ENCODE assay signal across 25 cellular contexts in the genomic region with DNA sequence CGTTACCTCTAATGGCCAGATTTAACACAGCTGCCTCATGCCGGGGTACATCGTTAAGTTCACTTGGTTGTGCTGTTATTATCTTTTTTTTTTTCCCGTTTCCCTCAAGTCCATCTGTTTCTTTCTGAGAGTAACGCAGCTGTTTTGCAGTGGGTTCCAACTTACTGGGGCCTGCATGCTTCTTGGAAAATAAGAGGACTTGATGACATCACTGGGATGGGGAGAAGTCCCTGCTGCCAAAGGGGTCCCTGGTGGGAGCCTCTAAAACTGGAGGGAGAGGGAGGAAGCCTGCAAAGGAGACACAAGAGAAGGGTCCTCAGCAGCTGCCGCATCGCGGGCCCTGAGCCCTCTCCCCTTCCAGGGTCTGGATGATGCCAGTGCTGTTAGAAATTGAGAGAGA.
A peak's percentile ranks its signal among the peaks of the same experiment; 100 is the strongest.
DNase-seq lines count a peak whose midpoint lies in the region; ATAC-seq and TF ChIP-seq lines count a peak whose summit lies in the region.
"Had no signal": no experiment of that assay in that cellular context is flagged by ENCODE, and none has a peak within 500 bp of the region (broad histone marks: within the 10 kb centered on the region; RNA-seq: fewer than 3 reads in every experiment).

No MANE protein-coding gene starts in this region.

- TF ChIP-seq CTCF in brain (conservative IDR thresholded peaks at IDR 0.05) (no peak), testis (IDR thresholded peaks at IDR 0.05) (no peak)

- no peaks in the 10 kb centered on the region for H3K36me3 ChIP-seq in testis (ENCODE audit: low read depth, missing control alignments)
- H3K36me3 ChIP-seq: transverse colon had no signal

- no peaks in the 10 kb centered on the region for H3K27me3 Mint-ChIP-seq in brain
- H3K27me3 Mint-ChIP-seq: activated CD4-positive, alpha-beta T cell treated with anti-CD3 and anti-CD28 coated beads, Interleukin-2, amount 10 ng/mL, durations not matched to agents 24 days and 14 days; activated CD8-positive, alpha-beta memory T cell treated with anti-CD3 and anti-CD28 coated beads, Interleukin-2, amount 10 ng/mL, durations not matched to agents 7 days and 5 days; CD4-positive, alpha-beta memory T cell; central memory CD8-positive, alpha-beta T cell; IgD-negative memory B cell; naive B cell; stimulated activated naive CD8-positive, alpha-beta T cell treated with anti-CD3 and anti-CD28 coated beads, Interleukin-15, Interleukin-2, amounts not matched to agents 100 ng/mL and 50 ng/mL, for 24 hours had no signal

- H3K4me1 ChIP-seq in right cardiac atrium (ENCODE audit: control insufficient read depth, insufficient read depth, low read length) (peaks cover 2% of the 10 kb centered on the region), testis (peaks cover 13% of the 10 kb centered on the region)
- H3K4me1 ChIP-seq: transverse colon had no signal

- H3K27ac ChIP-seq in right cardiac atrium (ENCODE audit: low read length), result peak overlapping the region; percentile 32
- peak overlapping the region; percentile 2 to 65 for H3K27ac ChIP-seq in testis
- H3K27ac ChIP-seq: 22Rv1, GM23248, transverse colon had no signal

- DNase-seq in NCI-H146 (lab: John Stamatoyannopoulos, UW), result peak; percentile 41
- no peak for DNase-seq in NCI-H146 treated with DMSO at 0.1 percent for 48 hours (lab: John Stamatoyannopoulos, UW; ENCODE audit: unreplicated experiment)
- peak in 1 of 3 donors; percentile 56 for DNase-seq in right cardiac atrium
- DNase-seq in testis, result no peak
- no peak for DNase-seq in dermis blood vessel endothelial cell
- DNase-seq: activated CD4-positive, alpha-beta T cell treated with anti-CD3 and anti-CD28 coated beads, Interleukin-2, amount 10 ng/mL, durations not matched to agents 24 days and 14 days; activated CD8-positive, alpha-beta memory T cell treated with anti-CD3 and anti-CD28 coated beads, Interleukin-2, amount 10 ng/mL, durations not matched to agents 7 days and 5 days; activated naive CD4-positive, alpha-beta T cell treated with anti-CD3 and anti-CD28 coated beads, Interleukin-2, amount 50 U/mL, for 16 hours; anterior cingulate cortex; CD4-positive, alpha-beta memory T cell; dorsolateral prefrontal cortex; GM23248; head of caudate nucleus; kidney glomerular epithelial cell; naive B cell; NCI-H1105 treated with DMSO at 0.1 percent for 48 hours; T-helper 2 cell; transverse colon had no signal

- ATAC-seq in right cardiac atrium (peak; percentile 2 to 17), HG02973 (IDR thresholded peaks at IDR 0.05; ENCODE audit: unreplicated experiment) (no peak), HG03432 (IDR thresholded peaks at IDR 0.05; ENCODE audit: unreplicated experiment) (no peak)
- ATAC-seq: activated CD8-positive, alpha-beta memory T cell treated with anti-CD3 and anti-CD28 coated beads, Interleukin-2, amount 10 ng/mL, durations not matched to agents 7 days and 5 days had no signal

- H3K27ac Mint-ChIP-seq in brain, result peak overlapping the region; percentile 18 to 93 (median 83)
- H3K27ac Mint-ChIP-seq: activated CD4-positive, alpha-beta T cell treated with anti-CD3 and anti-CD28 coated beads, Interleukin-2, amount 10 ng/mL, durations not matched to agents 24 days and 14 days; activated CD8-positive, alpha-beta memory T cell treated with anti-CD3 and anti-CD28 coated beads, Interleukin-2, amount 10 ng/mL, durations not matched to agents 7 days and 5 days; IgD-negative memory B cell; stimulated activated naive CD8-positive, alpha-beta T cell treated with anti-CD3 and anti-CD28 coated beads, Interleukin-15, Interleukin-2, amounts not matched to agents 100 ng/mL and 50 ng/mL, for 24 hours had no signal

- peaks cover 18% of the 10 kb centered on the region for H3K36me3 Mint-ChIP-seq in brain
- H3K36me3 Mint-ChIP-seq: activated CD8-positive, alpha-beta memory T cell treated with anti-CD3 and anti-CD28 coated beads, Interleukin-2, amount 10 ng/mL, durations not matched to agents 7 days and 5 days had no signal

- no peaks in the 10 kb centered on the region for H3K27me3 ChIP-seq in right cardiac atrium (ENCODE audit: control insufficient read depth, insufficient read depth)
- H3K27me3 ChIP-seq in testis, result no peaks in the 10 kb centered on the region
- H3K27me3 ChIP-seq: dorsolateral prefrontal cortex, transverse colon had no signal

- 64% methylated on average over 8 of the region's 8 CpGs for WGBS in right cardiac atrium
- 57 to 66% methylated on average over 8 of the region's 8 CpGs for WGBS in testis, 2 donors

- intact Hi-C loops in right cardiac atrium (cut with DNase I), result loop anchor here in 3 of 4 donors (10.0 kb wide), 2 partner anchors 45 to 265 kb away; partner anchors contain the start of gene PITPNC1 (in 2 of the 3)
- intact Hi-C loops in testis (cut with DNase I; ENCODE audit: low total_unique reads), result no loop called here

- H3K9me3 ChIP-seq in right cardiac atrium (ENCODE audit: control insufficient read depth, low read length) (no peaks in the 10 kb centered on the region), testis (no peaks in the 10 kb centered on the region)
- H3K9me3 ChIP-seq: transverse colon had no signal

- no peak overlapping the region for H3K4me3 Mint-ChIP-seq in brain
- H3K4me3 Mint-ChIP-seq: activated CD4-positive, alpha-beta T cell treated with anti-CD3 and anti-CD28 coated beads, Interleukin-2, amount 10 ng/mL, durations not matched to agents 24 days and 14 days; activated CD8-positive, alpha-beta memory T cell treated with anti-CD3 and anti-CD28 coated beads, Interleukin-2, amount 10 ng/mL, durations not matched to agents 7 days and 5 days; CD4-positive, alpha-beta memory T cell; central memory CD8-positive, alpha-beta T cell; IgD-negative memory B cell; naive B cell; stimulated activated naive CD8-positive, alpha-beta T cell treated with anti-CD3 and anti-CD28 coated beads, Interleukin-15, Interleukin-2, amounts not matched to agents 100 ng/mL and 50 ng/mL, for 24 hours had no signal

- no peak overlapping the region for H3K4me3 ChIP-seq in right cardiac atrium (ENCODE audit: low read length)
- H3K4me3 ChIP-seq in testis, result no peak overlapping the region
- H3K4me3 ChIP-seq: dorsolateral prefrontal cortex, GM23248, transverse colon had no signal

- H3K9me3 Mint-ChIP-seq in brain, result no peaks in the 10 kb centered on the region
- H3K9me3 Mint-ChIP-seq: activated CD4-positive, alpha-beta T cell treated with anti-CD3 and anti-CD28 coated beads, Interleukin-2, amount 10 ng/mL, durations not matched to agents 24 days and 14 days; CD4-positive, alpha-beta memory T cell; central memory CD8-positive, alpha-beta T cell; IgD-negative memory B cell; naive B cell; stimulated activated naive CD8-positive, alpha-beta T cell treated with anti-CD3 and anti-CD28 coated beads, Interleukin-15, Interleukin-2, amounts not matched to agents 100 ng/mL and 50 ng/mL, for 24 hours had no signal

- TF ChIP-seq POLR2A in testis (IDR thresholded peaks at IDR 0.05), result no peak

- H3K4me1 Mint-ChIP-seq in brain, result peaks cover 44% of the 10 kb centered on the region
- H3K4me1 Mint-ChIP-seq: activated CD4-positive, alpha-beta T cell treated with anti-CD3 and anti-CD28 coated beads, Interleukin-2, amount 10 ng/mL, durations not matched to agents 24 days and 14 days; activated CD8-positive, alpha-beta memory T cell treated with anti-CD3 and anti-CD28 coated beads, Interleukin-2, amount 10 ng/mL, durations not matched to agents 7 days and 5 days; naive B cell had no signal

Comparison
In these comparisons a context has a peak if more than half of its experiments do, and no peak if none do; other contexts are left out.
1. ATAC-seq: peak in right cardiac atrium (2 of 2); none in HG02973 (single experiment) and HG03432 (single experiment).